8 cellular contexts compared by ENCODE assay signal in the genomic region with DNA sequence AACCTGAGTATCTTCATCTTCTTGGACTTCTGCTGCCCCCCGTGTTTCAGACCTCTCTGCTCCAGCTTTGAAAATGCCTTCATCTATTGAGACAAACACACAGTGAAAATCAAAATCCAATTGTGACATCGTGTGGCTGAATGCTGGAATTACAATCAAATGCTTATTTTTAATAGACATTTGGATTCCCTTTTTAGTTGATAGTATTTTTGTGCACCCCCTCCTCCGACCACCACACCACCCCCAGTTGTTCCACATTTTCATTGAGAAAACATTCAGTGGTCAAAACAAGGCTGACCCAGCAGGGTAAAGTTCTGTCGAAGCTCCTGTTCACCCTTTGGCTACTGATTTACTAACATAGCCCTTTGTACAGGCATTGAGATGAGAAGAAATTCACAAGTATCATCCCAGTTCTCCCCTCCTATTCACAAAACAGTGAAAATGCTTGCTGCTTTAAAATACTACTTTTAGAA.
A peak's percentile ranks its signal among the peaks of the same experiment; 100 is the strongest.
DNase-seq lines count a peak whose midpoint lies in the region; ATAC-seq and TF ChIP-seq lines count a peak whose summit lies in the region.

No MANE protein-coding gene starts in this region.

- H3K36me3 ChIP-seq in endodermal cell (ENCODE audit: control insufficient read depth, insufficient read depth, low read length) = no peaks in the 10 kb centered on the region

- 24 to 48% methylated on average over 2 to 4 of the region's 4 CpGs for WGBS in endodermal cell (ENCODE audit: insufficient coverage in 1 of 2, insufficient read length in 1 of 2), 2 experiments

- DNase-seq in AG09309 (ENCODE audit: low read depth) (no peak), OCI-M1 (lab: John Stamatoyannopoulos, UW) (peak; percentile 61), endodermal cell (peak; percentile 61), neural crest cell (ENCODE audit: low read depth, low spot score) (peak; percentile 40)
- peak; percentile 48 for DNase-seq in Jurkat, Clone E6-1 (ENCODE audit: low read depth, low spot score)
- no peak for DNase-seq in stimulated activated CD4-positive, alpha-beta T cell treated with anti-CD3 and anti-CD28 coated beads, Interleukin-4, amount 100 ng/mL, for 4 hours

- H3K36me3 Mint-ChIP-seq in endodermal cell (ENCODE audit: low read depth) (no peaks in the 10 kb centered on the region), neural crest cell (ENCODE audit: low read depth) (peaks cover 12% of the 10 kb centered on the region)

- H3K27ac ChIP-seq in endodermal cell (ENCODE audit: low read depth, low read length) = no peak overlapping the region

- H3K4me3 Mint-ChIP-seq in endodermal cell (no peak overlapping the region), neural crest cell (no peak overlapping the region)

- H3K9ac ChIP-seq in endodermal cell (ENCODE audit: extremely low read depth, low read length, poor library complexity, severe bottlenecking) = no peak overlapping the region

- no peak for ATAC-seq in GM18861 (IDR thresholded peaks at IDR 0.05; ENCODE audit: unreplicated experiment)

- TF ChIP-seq CTCF in AG09309 (IDR thresholded peaks at IDR 0.05; ENCODE audit: control insufficient read depth, insufficient read depth, low read depth, low read length, missing control alignments) (peak; percentile 35), GM12873 (IDR thresholded peaks at IDR 0.05; ENCODE audit: insufficient read depth, low read depth, low read length, missing control alignments) (peak; percentile 60), endodermal cell (conservative IDR thresholded peaks at IDR 0.05) (peak; percentile 83), neural crest cell (conservative IDR thresholded peaks at IDR 0.05) (peak; percentile 84)

- no peaks in the 10 kb centered on the region for H3K27me3 ChIP-seq in endodermal cell (ENCODE audit: control insufficient read depth, insufficient read depth, low read length, poor library complexity, severe bottlenecking)

- H3K9me3 Mint-ChIP-seq in endodermal cell (peaks cover 12% of the 10 kb centered on the region), neural crest cell (peaks cover 26% of the 10 kb centered on the region)

- no peaks in the 10 kb centered on the region for H3K9me3 ChIP-seq in endodermal cell (ENCODE audit: control insufficient read depth, low read length)

- H3K4me3 ChIP-seq in AG09309 (ENCODE audit: control insufficient read depth, low read depth, low read length) (no peak overlapping the region), endodermal cell (ENCODE audit: low read length) (no peak overlapping the region)
- H3K4me3 ChIP-seq in Jurkat, Clone E6-1 (ENCODE audit: low read length) = no peak overlapping the region

- no peak overlapping the region for H3K27ac Mint-ChIP-seq in endodermal cell
- no peak overlapping the region for H3K27ac Mint-ChIP-seq in neural crest cell (ENCODE audit: unreplicated experiment)

- H3K4me1 ChIP-seq in endodermal cell (ENCODE audit: control insufficient read depth, insufficient read depth, low read length) = no peaks in the 10 kb centered on the region

- H3K27me3 Mint-ChIP-seq in endodermal cell (ENCODE audit: insufficient read depth) (peaks cover 3% of the 10 kb centered on the region), neural crest cell (ENCODE audit: low read depth) (no peaks in the 10 kb centered on the region)

- H3K4me1 Mint-ChIP-seq in endodermal cell = no peaks in the 10 kb centered on the region
- H3K4me1 Mint-ChIP-seq in neural crest cell = peaks cover 7% of the 10 kb centered on the region

Comparison
In these comparisons a context has a peak if more than half of its experiments do, and no peak if none do; other contexts are left out.
1. DNase-seq: peak in Jurkat, Clone E6-1 (single experiment), OCI-M1 (single experiment), endodermal cell (single experiment) and neural crest cell (single experiment); none in AG09309 (single experiment) and stimulated activated CD4-positive, alpha-beta T cell treated with anti-CD3 and anti-CD28 coated beads, Interleukin-4, amount 100 ng/mL, for 4 hours (0 of 2).
2. Peak in every context shown above with its lines, with median percentiles within 50 percentile points of each other: CTCF ChIP-seq.